In genomic region chr17:78214016-78214705, GRCh38 we compare ENCODE assay signal across 1 cellular context.
A peak's percentile ranks its signal among the peaks of the same experiment; 100 is the strongest.
TF ChIP-seq lines count a peak whose summit lies in the region.

BIRC5 (plus strand) TSS chr17:78214253; CDS start chr17:78214317, 64 bp downstream.

TF ChIP-seq in HepG2, 621 proteins besides CTCF, POLR2A, EP300 and RAD21 (continued from another document):
- TF ChIP-seq ZNF740 (CRISPR knock-in tag; IDR thresholded peaks at IDR 0.05) (no peak), ZNF550 (CRISPR knock-in tag; IDR thresholded peaks at IDR 0.05; ENCODE audit: borderline replicate concordance) (no peak), ARHGAP35 (CRISPR knock-in tag; IDR thresholded peaks at IDR 0.05; ENCODE audit: borderline replicate concordance) (0 out of 2 replicates have a peak, but pooled peaks have one; percentile 65), ZNF367 (CRISPR knock-in tag; IDR thresholded peaks at IDR 0.05; ENCODE audit: borderline replicate concordance) (no peak; the same call in 1 of the 2 replicates), ZNF30 (CRISPR knock-in tag; IDR thresholded peaks at IDR 0.05) (no peak), KMT2A (CRISPR knock-in tag; IDR thresholded peaks at IDR 0.05) (peak; percentile 94), ZNF20 (CRISPR knock-in tag; IDR thresholded peaks at IDR 0.05) (no peak), GABPB1 (CRISPR knock-in tag; IDR thresholded peaks at IDR 0.05) (peak; percentile 92), ZNF160 (CRISPR knock-in tag; IDR thresholded peaks at IDR 0.05) (peak; percentile 69), ELF3 (CRISPR knock-in tag; IDR thresholded peaks at IDR 0.05) (peak; percentile 70), NFYB (CRISPR knock-in tag; IDR thresholded peaks at IDR 0.05) (peak; percentile 54; the same call in 1 of the 2 replicates), ZMAT5 (CRISPR knock-in tag; IDR thresholded peaks at IDR 0.05; ENCODE audit: borderline replicate concordance, low read depth) (no peak), ZFP90 (CRISPR knock-in tag; IDR thresholded peaks at IDR 0.05; ENCODE audit: borderline replicate concordance) (peak; percentile 94), ZBTB26 (CRISPR knock-in tag; IDR thresholded peaks at IDR 0.05; ENCODE audit: borderline replicate concordance) (peak; percentile 82), TAF1 (CRISPR knock-in tag; IDR thresholded peaks at IDR 0.05) (peak; percentile 77), ZNF3 (CRISPR knock-in tag; IDR thresholded peaks at IDR 0.05) (no peak), SNAPC5 (CRISPR knock-in tag; IDR thresholded peaks at IDR 0.05; ENCODE audit: borderline replicate concordance) (peak; percentile 53; the same call in 1 of the 2 replicates), REXO4 (CRISPR knock-in tag; IDR thresholded peaks at IDR 0.05; ENCODE audit: borderline replicate concordance) (peak; percentile 78; the same call in 1 of the 2 replicates), MIER3 (CRISPR knock-in tag; IDR thresholded peaks at IDR 0.05; ENCODE audit: borderline replicate concordance) (peak; percentile 92; the same call in 1 of the 2 replicates), BHLHE40 (IDR thresholded peaks at IDR 0.05; ENCODE audit: low read length) (no peak), ZNF670 (CRISPR knock-in tag; IDR thresholded peaks at IDR 0.05; ENCODE audit: borderline replicate concordance) (peak; percentile 93; the same call in 1 of the 2 replicates), EED (CRISPR knock-in tag; IDR thresholded peaks at IDR 0.05) (0 out of 2 replicates have a peak, but pooled peaks have one; percentile 86), ZBTB37 (CRISPR knock-in tag; IDR thresholded peaks at IDR 0.05) (no peak), RBAK (CRISPR knock-in tag; IDR thresholded peaks at IDR 0.05) (no peak), ZBED4 (CRISPR knock-in tag; IDR thresholded peaks at IDR 0.05; ENCODE audit: borderline replicate concordance) (peak; percentile 59; the same call in 1 of the 2 replicates), TARDBP (CRISPR knock-in tag; IDR thresholded peaks at IDR 0.05) (peak; percentile 94), ZNF468 (CRISPR knock-in tag; IDR thresholded peaks at IDR 0.05) (peak; percentile 96), THAP7 (CRISPR knock-in tag; IDR thresholded peaks at IDR 0.05) (peak; percentile 96; the same call in 1 of the 2 replicates), NCOA1 (CRISPR knock-in tag; IDR thresholded peaks at IDR 0.05) (no peak), SOX5 (CRISPR knock-in tag; IDR thresholded peaks at IDR 0.05; ENCODE audit: borderline replicate concordance) (peak; percentile 53), ZNF543 (CRISPR knock-in tag; IDR thresholded peaks at IDR 0.05) (peak; percentile 90), ZNF382 (CRISPR knock-in tag; IDR thresholded peaks at IDR 0.05; ENCODE audit: borderline replicate concordance) (no peak), PAXIP1 (CRISPR knock-in tag; conservative IDR thresholded peaks at IDR 0.05) (no peak; the same call in none of the 2 replicates), MYC (CRISPR knock-in tag; IDR thresholded peaks at IDR 0.05; ENCODE audit: borderline replicate concordance) (peak; percentile 98), ZNF580 (CRISPR knock-in tag; IDR thresholded peaks at IDR 0.05; ENCODE audit: borderline replicate concordance, low read depth) (peak; percentile 96; the same call in 1 of the 2 replicates), ZNF614 (CRISPR knock-in tag; IDR thresholded peaks at IDR 0.05; ENCODE audit: borderline replicate concordance) (peak; percentile 46; the same call in 1 of the 2 replicates), ZNF616 (CRISPR knock-in tag; IDR thresholded peaks at IDR 0.05; ENCODE audit: low read depth) (no peak)
TF ChIP-seq in HepG2: peak in this region for 354.
